ENCODE assay signal across 1 cellular context in the genomic region with DNA sequence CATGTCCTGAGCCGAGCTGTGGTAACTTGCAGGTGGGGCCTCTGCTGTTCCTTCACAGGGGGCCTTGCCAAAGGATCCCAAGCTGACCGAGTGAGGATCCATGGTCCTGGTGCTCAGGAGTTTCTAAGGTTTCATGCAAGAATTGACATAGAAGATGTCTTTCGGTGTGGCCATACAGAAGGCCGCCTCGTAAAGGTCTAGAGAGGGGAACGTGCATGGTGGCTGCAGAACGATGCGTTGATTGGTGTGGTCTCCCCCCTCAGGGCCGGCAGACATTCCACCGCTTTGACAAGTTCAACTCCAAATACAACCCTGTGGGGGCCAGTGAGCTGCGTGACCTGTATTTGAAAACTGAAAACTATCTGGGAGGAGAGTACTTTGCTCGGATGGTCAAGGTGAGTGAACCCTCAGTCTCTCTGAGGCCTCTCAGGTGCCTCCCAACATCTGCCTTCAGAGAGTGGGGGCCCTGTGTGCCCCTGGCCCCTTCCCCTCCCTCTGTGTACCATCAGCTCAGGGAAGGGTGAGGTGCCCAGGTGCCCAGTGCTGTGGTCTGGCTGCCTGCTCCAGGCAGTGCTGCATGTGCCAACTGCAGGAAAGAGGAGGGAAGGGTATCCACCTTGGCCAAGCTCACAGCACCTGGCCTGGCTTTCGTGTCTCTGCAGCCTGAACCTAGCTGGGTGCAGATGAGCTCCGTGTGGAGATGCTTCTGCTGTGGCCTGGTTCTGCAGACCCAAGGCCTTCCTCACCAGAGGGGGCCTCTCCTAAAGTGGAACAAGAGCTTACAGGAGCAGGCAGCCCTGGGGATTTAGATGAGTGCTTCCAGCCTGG.
TF ChIP-seq lines count a peak whose summit lies in the region.

No MANE protein-coding gene starts in this region.

TF ChIP-seq in HepG2, 621 proteins besides CTCF, POLR2A, EP300 and RAD21:
- TF ChIP-seq THAP8 (CRISPR knock-in tag; IDR thresholded peaks at IDR 0.05; ENCODE audit: borderline replicate concordance), result no peak
- TF ChIP-seq SNRNP70 (IDR thresholded peaks at IDR 0.05; ENCODE audit: low read depth, low read length), result no peak
- TF ChIP-seq SIN3A (IDR thresholded peaks at IDR 0.05; ENCODE audit: borderline replicate concordance, low read depth, low read length), result no peak
- no peak for TF ChIP-seq ZMYM4 (CRISPR knock-in tag; IDR thresholded peaks at IDR 0.05)
- TF ChIP-seq ZNF713 (CRISPR knock-in tag; IDR thresholded peaks at IDR 0.05), result no peak
- no peak for TF ChIP-seq ZNF737 (CRISPR knock-in tag; IDR thresholded peaks at IDR 0.05; ENCODE audit: borderline replicate concordance)
- no peak for TF ChIP-seq NFIB (CRISPR knock-in tag; IDR thresholded peaks at IDR 0.05; ENCODE audit: borderline replicate concordance)
